Comparison of ENCODE assay signal across 24 cellular contexts in the genomic region with DNA sequence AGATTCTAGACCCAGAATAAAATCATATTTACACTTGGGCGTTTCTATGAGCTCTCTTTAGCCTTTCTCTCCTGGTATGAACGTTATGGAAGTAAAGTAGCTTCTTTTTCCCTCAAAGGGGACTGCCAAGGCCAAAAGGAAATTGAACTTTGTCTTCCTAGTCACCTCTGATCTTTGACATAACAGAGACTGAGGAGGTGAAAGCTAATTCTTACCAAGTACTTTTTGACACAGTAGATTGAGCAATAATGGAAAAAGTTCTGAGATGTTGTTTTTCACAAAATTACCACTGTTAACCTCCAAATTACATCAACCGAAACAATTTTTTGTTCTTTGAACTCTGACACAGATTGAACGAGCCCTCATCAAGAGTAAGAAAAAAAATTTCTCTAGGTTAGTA.
"Had no signal": no experiment of that assay in that cellular context is flagged by ENCODE, and none has a peak within 500 bp of the region (broad histone marks: within the 10 kb centered on the region; RNA-seq: fewer than 3 reads in every experiment).

No MANE protein-coding gene starts in this region.

- ATAC-seq: effector memory CD8-positive, alpha-beta T cell; esophagus mucosa; gastrocnemius medialis; heart right ventricle; left cardiac atrium; lower lobe of right lung; mucosa of descending colon had no signal

- H3K27me3 ChIP-seq: colonic mucosa, esophagus squamous epithelium, gastrocnemius medialis had no signal

- FAIRE-seq: endometrium, islet of Langerhans, keratinocyte had no signal

- DNase-seq: colonic mucosa; cortex of kidney; effector CD8-positive, alpha-beta T cell; effector memory CD8-positive, alpha-beta T cell; endodermal cell; erythroblast; esophagus squamous epithelium; foreskin fibroblast; foreskin melanocyte; gastrocnemius medialis; glutamatergic neuron; head of caudate nucleus; heart right ventricle; hippocampal formation; left cardiac atrium; left ventricle myocardium inferior; lower lobe of right lung; mesenchymal stem cell; mucosa of descending colon had no signal

- H3K36me3 ChIP-seq: colonic mucosa, esophagus squamous epithelium, gastrocnemius medialis, heart right ventricle, left ventricle myocardium inferior, lower lobe of right lung had no signal

- H3K27ac ChIP-seq: colonic mucosa, epithelial cell of prostate, esophagus squamous epithelium, gastrocnemius medialis, heart right ventricle, left ventricle myocardium inferior, lower lobe of right lung had no signal

- H3K4me1 ChIP-seq: colonic mucosa, esophagus squamous epithelium, gastrocnemius medialis, heart right ventricle, left ventricle myocardium inferior, lower lobe of right lung had no signal

- H3K9me3 ChIP-seq: colonic mucosa, esophagus squamous epithelium, gastrocnemius medialis, heart right ventricle, left ventricle myocardium inferior, lower lobe of right lung, mucosa of descending colon had no signal

- H3K4me3 ChIP-seq: colonic mucosa, esophagus squamous epithelium, gastrocnemius medialis, heart right ventricle, left ventricle myocardium inferior, lower lobe of right lung, mucosa of descending colon had no signal
